ENCODE assay signal across 1 cellular context in the genomic region with DNA sequence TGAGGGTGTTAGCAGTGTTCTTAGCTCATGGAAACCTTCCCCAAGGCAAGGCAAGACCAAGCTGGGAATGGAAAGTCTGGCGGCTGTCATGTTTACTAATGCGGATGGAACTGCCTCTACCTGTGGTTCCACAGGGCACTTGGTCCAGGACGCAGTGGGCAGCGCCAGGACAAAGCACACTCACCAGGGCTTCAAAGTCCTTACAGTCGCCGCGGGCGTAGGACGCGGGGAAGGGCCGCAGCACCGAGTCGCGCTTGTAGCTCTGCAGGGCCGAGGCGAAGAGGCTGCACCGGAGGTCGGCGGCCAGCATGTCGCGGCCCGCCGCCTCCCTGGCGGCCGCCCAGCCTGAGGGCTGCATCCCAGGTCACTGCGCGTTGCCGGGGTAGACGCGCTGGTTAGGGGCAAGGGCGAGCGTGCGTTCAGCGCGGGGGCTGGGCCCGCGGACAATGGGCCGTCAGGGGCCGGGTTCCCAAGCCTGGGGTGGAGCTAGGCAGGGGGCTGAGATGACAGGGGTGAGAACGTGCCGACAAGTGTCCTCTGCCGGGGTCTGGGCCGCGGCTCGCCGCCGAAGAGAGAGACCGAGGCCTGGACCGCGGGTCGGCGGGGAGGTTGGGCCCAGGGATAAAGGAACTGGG.
A peak's percentile ranks its signal among the peaks of the same experiment; 100 is the strongest.
TF ChIP-seq lines count a peak whose summit lies in the region.

No MANE protein-coding gene starts in this region.

TF ChIP-seq in HepG2, 621 proteins besides CTCF, POLR2A, EP300 and RAD21 (continued from another document and continues in another):
- TF ChIP-seq, protein P1, sequence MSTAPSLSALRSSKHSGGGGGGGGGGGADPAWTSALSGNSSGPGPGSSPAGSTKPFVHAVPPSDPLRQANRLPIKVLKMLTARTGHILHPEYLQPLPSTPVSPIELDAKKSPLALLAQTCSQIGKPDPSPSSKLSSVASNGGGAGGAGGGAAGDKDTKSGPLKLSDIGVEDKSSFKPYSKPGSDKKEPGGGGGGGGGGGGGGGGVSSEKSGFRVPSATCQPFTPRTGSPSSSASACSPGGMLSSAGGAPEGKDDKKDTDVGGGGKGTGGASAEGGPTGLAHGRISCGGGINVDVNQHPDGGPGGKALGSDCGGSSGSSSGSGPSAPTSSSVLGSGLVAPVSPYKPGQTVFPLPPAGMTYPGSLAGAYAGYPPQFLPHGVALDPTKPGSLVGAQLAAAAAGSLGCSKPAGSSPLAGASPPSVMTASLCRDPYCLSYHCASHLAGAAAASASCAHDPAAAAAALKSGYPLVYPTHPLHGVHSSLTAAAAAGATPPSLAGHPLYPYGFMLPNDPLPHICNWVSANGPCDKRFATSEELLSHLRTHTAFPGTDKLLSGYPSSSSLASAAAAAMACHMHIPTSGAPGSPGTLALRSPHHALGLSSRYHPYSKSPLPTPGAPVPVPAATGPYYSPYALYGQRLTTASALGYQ (CRISPR knock-in tag; IDR thresholded peaks at IDR 0.05): peak; percentile 46; the same call in 1 of the 2 replicates
- TF ChIP-seq ZNF263 (CRISPR knock-in tag; IDR thresholded peaks at IDR 0.05) (peak; percentile 13; the same call in 1 of the 2 replicates), SMYD3 (CRISPR knock-in tag; IDR thresholded peaks at IDR 0.05) (no peak), ZNF709 (CRISPR knock-in tag; IDR thresholded peaks at IDR 0.05) (peak; percentile 95), NKX3-1 (CRISPR knock-in tag; IDR thresholded peaks at IDR 0.05) (peak; percentile 12; the same call in 1 of the 2 replicates), PHF20 (CRISPR knock-in tag; IDR thresholded peaks at IDR 0.05) (no peak), ZNF564 (CRISPR knock-in tag; IDR thresholded peaks at IDR 0.05) (0 out of 2 replicates have a peak, but pooled peaks have one; percentile 49), GMEB1 (CRISPR knock-in tag; IDR thresholded peaks at IDR 0.05; ENCODE audit: borderline replicate concordance) (peak; percentile 65; the same call in 1 of the 2 replicates), CENPX (CRISPR knock-in tag; IDR thresholded peaks at IDR 0.05) (no peak), HDAC2 (CRISPR knock-in tag; IDR thresholded peaks at IDR 0.05) (no peak; the same call in 1 of the 2 replicates), NRL (CRISPR knock-in tag; IDR thresholded peaks at IDR 0.05; ENCODE audit: borderline replicate concordance) (no peak; the same call in 1 of the 2 replicates), ZNF772 (CRISPR knock-in tag; IDR thresholded peaks at IDR 0.05) (no peak), SNAI1 (CRISPR knock-in tag; IDR thresholded peaks at IDR 0.05; ENCODE audit: borderline replicate concordance) (no peak), ZNF570 (CRISPR knock-in tag; IDR thresholded peaks at IDR 0.05; ENCODE audit: borderline replicate concordance) (no peak), HOXD1 (CRISPR knock-in tag; IDR thresholded peaks at IDR 0.05) (peak; percentile 72; the same call in 1 of the 2 replicates), ZUFSP (CRISPR knock-in tag; IDR thresholded peaks at IDR 0.05; ENCODE audit: borderline replicate concordance) (no peak), ZNF678 (CRISPR knock-in tag; IDR thresholded peaks at IDR 0.05) (peak; percentile 80), NFRKB (IDR thresholded peaks at IDR 0.05) (no peak), HNRNPK (IDR thresholded peaks at IDR 0.05; ENCODE audit: low read depth, low read length, poor library complexity, severe bottlenecking) (peak; percentile 75), ERF (CRISPR knock-in tag; IDR thresholded peaks at IDR 0.05) (no peak), BRD4 (CRISPR knock-in tag; IDR thresholded peaks at IDR 0.05) (peak; percentile 89), ZNF121 (CRISPR knock-in tag; IDR thresholded peaks at IDR 0.05) (no peak), ZNF562 (CRISPR knock-in tag; IDR thresholded peaks at IDR 0.05; ENCODE audit: borderline replicate concordance) (no peak), SETDB1 (CRISPR knock-in tag; IDR thresholded peaks at IDR 0.05; ENCODE audit: borderline replicate concordance) (no peak), ZNF713 (CRISPR knock-in tag; IDR thresholded peaks at IDR 0.05) (0 out of 2 replicates have a peak, but pooled peaks have one; percentile 19), KLF13 (CRISPR knock-in tag; IDR thresholded peaks at IDR 0.05) (no peak), FOXK1 (CRISPR knock-in tag; IDR thresholded peaks at IDR 0.05; ENCODE audit: borderline replicate concordance, low read depth) (0 out of 2 replicates have a peak, but pooled peaks have one; percentile 27), ZNF24 (IDR thresholded peaks at IDR 0.05) (no peak), ZBTB21 (CRISPR knock-in tag; IDR thresholded peaks at IDR 0.05) (no peak), TCF7 (IDR thresholded peaks at IDR 0.05; ENCODE audit: low read depth) (no peak), TAF15 (IDR thresholded peaks at IDR 0.05; ENCODE audit: low read depth, low read length, poor library complexity, severe bottlenecking) (no peak), MXD3 (CRISPR knock-in tag; IDR thresholded peaks at IDR 0.05) (0 out of 2 replicates have a peak, but pooled peaks have one; percentile 4), KAT8 (CRISPR knock-in tag; IDR thresholded peaks at IDR 0.05) (peak; percentile 75; the same call in 1 of the 2 replicates), MLX (CRISPR knock-in tag; IDR thresholded peaks at IDR 0.05) (0 out of 2 replicates have a peak, but pooled peaks have one; percentile 11), ZNF547 (CRISPR knock-in tag; IDR thresholded peaks at IDR 0.05) (no peak), KDM6A (CRISPR knock-in tag; IDR thresholded peaks at IDR 0.05; ENCODE audit: low read depth) (no peak), ZBTB42 (CRISPR knock-in tag; IDR thresholded peaks at IDR 0.05) (no peak), ZNF441 (CRISPR knock-in tag; IDR thresholded peaks at IDR 0.05; ENCODE audit: borderline replicate concordance) (no peak), REXO4 (CRISPR knock-in tag; IDR thresholded peaks at IDR 0.05; ENCODE audit: borderline replicate concordance) (0 out of 2 replicates have a peak, but pooled peaks have one; percentile 1), RBM39 (IDR thresholded peaks at IDR 0.05; ENCODE audit: low read depth, low read length, poor library complexity, severe bottlenecking) (no peak), ZMAT3 (CRISPR knock-in tag; conservative IDR thresholded peaks at IDR 0.05) (peak; percentile 89; the same call in 1 of the 2 replicates), SOX5 (CRISPR knock-in tag; IDR thresholded peaks at IDR 0.05; ENCODE audit: borderline replicate concordance) (no peak), ZNF674 (CRISPR knock-in tag; IDR thresholded peaks at IDR 0.05; ENCODE audit: low read depth) (no peak)
- TF ChIP-seq, protein P2, sequence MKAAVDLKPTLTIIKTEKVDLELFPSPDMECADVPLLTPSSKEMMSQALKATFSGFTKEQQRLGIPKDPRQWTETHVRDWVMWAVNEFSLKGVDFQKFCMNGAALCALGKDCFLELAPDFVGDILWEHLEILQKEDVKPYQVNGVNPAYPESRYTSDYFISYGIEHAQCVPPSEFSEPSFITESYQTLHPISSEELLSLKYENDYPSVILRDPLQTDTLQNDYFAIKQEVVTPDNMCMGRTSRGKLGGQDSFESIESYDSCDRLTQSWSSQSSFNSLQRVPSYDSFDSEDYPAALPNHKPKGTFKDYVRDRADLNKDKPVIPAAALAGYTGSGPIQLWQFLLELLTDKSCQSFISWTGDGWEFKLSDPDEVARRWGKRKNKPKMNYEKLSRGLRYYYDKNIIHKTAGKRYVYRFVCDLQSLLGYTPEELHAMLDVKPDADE (CRISPR knock-in tag; IDR thresholded peaks at IDR 0.05): no peak
- TF ChIP-seq, protein P3, sequence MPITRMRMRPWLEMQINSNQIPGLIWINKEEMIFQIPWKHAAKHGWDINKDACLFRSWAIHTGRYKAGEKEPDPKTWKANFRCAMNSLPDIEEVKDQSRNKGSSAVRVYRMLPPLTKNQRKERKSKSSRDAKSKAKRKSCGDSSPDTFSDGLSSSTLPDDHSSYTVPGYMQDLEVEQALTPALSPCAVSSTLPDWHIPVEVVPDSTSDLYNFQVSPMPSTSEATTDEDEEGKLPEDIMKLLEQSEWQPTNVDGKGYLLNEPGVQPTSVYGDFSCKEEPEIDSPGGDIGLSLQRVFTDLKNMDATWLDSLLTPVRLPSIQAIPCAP (CRISPR knock-in tag; IDR thresholded peaks at IDR 0.05; ENCODE audit: low read depth): no peak
- TF ChIP-seq, protein P4, sequence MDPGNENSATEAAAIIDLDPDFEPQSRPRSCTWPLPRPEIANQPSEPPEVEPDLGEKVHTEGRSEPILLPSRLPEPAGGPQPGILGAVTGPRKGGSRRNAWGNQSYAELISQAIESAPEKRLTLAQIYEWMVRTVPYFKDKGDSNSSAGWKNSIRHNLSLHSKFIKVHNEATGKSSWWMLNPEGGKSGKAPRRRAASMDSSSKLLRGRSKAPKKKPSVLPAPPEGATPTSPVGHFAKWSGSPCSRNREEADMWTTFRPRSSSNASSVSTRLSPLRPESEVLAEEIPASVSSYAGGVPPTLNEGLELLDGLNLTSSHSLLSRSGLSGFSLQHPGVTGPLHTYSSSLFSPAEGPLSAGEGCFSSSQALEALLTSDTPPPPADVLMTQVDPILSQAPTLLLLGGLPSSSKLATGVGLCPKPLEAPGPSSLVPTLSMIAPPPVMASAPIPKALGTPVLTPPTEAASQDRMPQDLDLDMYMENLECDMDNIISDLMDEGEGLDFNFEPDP (CRISPR knock-in tag; conservative IDR thresholded peaks at IDR 0.05): 0 out of 2 replicates have a peak, but pooled peaks have one; percentile 74
- TF ChIP-seq, protein P5, sequence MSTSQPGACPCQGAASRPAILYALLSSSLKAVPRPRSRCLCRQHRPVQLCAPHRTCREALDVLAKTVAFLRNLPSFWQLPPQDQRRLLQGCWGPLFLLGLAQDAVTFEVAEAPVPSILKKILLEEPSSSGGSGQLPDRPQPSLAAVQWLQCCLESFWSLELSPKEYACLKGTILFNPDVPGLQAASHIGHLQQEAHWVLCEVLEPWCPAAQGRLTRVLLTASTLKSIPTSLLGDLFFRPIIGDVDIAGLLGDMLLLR (CRISPR knock-in tag; IDR thresholded peaks at IDR 0.05): 0 out of 2 replicates have a peak, but pooled peaks have one; percentile 50
- TF ChIP-seq, protein P6, sequence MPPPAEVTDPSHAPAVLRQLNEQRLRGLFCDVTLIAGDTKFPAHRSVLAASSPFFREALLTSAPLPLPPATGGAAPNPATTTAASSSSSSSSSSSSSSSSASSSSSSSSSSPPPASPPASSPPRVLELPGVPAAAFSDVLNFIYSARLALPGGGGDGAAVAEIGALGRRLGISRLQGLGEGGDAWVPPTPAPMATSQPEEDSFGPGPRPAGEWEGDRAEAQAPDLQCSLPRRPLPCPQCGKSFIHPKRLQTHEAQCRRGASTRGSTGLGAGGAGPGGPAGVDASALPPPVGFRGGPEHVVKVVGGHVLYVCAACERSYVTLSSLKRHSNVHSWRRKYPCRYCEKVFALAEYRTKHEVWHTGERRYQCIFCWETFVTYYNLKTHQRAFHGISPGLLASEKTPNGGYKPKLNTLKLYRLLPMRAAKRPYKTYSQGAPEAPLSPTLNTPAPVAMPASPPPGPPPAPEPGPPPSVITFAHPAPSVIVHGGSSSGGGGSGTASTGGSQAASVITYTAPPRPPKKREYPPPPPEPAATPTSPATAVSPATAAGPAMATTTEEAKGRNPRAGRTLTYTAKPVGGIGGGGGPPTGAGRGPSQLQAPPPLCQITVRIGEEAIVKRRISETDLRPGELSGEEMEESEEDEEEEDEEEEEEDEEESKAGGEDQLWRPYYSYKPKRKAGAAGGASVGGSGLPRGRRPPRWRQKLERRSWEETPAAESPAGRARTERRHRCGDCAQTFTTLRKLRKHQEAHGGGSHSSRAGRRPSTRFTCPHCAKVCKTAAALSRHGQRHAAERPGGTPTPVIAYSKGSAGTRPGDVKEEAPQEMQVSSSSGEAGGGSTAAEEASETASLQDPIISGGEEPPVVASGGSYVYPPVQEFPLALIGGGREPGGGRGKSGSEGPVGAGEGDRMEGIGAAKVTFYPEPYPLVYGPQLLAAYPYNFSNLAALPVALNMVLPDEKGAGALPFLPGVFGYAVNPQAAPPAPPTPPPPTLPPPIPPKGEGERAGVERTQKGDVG (CRISPR knock-in tag; IDR thresholded peaks at IDR 0.05; ENCODE audit: borderline replicate concordance): peak; percentile 47; the same call in 1 of the 2 replicates
- TF ChIP-seq, protein P7, sequence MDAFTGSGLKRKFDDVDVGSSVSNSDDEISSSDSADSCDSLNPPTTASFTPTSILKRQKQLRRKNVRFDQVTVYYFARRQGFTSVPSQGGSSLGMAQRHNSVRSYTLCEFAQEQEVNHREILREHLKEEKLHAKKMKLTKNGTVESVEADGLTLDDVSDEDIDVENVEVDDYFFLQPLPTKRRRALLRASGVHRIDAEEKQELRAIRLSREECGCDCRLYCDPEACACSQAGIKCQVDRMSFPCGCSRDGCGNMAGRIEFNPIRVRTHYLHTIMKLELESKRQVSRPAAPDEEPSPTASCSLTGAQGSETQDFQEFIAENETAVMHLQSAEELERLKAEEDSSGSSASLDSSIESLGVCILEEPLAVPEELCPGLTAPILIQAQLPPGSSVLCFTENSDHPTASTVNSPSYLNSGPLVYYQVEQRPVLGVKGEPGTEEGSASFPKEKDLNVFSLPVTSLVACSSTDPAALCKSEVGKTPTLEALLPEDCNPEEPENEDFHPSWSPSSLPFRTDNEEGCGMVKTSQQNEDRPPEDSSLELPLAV (CRISPR knock-in tag; conservative IDR thresholded peaks at IDR 0.05; ENCODE audit: low read depth): no peak
